ENCODE assay signal across 8 cellular contexts in genomic region chr9:77422969-77423368, GRCh38.
"Had no signal": no experiment of that assay in that cellular context is flagged by ENCODE, and none has a peak within 500 bp of the region (broad histone marks: within the 10 kb centered on the region; RNA-seq: fewer than 3 reads in every experiment).

No MANE protein-coding gene starts in this region.

- FAIRE-seq: G401.6, GM12878, GM12891, GM12892, GM18507, GM19239 had no signal

- DNase-seq: GDM1, GF-D8 had no signal

- ATAC-seq: GM12878 had no signal

- H3K4me3 ChIP-seq: GM12878 had no signal
